In genomic region chr12:88553941-88554658, GRCh38 we compare ENCODE assay signal across 10 cellular contexts. TPM values are rescaled to one million over a fixed set of nuclear protein-coding genes. Genes with fewer than 3 reads are reported as not detected.
DNase-seq lines count a peak whose midpoint lies in the region; ATAC-seq and TF ChIP-seq lines count a peak whose summit lies in the region.
"Had no signal": no experiment of that assay in that cellular context is flagged by ENCODE, and none has a peak within 500 bp of the region (broad histone marks: within the 10 kb centered on the region; RNA-seq: fewer than 3 reads in every experiment).

No MANE protein-coding gene starts in this region.

- H3K4me1 ChIP-seq in heart left ventricle (peaks cover 0 to 58% (median 10%) of the 10 kb centered on the region in 12 donors), thyroid gland (peaks cover 18 to 19% of the 10 kb centered on the region in 2 donors)

- no peaks in the 10 kb centered on the region for H3K27me3 ChIP-seq in heart left ventricle
- H3K27me3 ChIP-seq in thyroid gland, result no peaks in the 10 kb centered on the region

- no peak overlapping the region for H3K4me3 ChIP-seq in heart left ventricle
- no peak overlapping the region for H3K4me3 ChIP-seq in thyroid gland (replicated peaks in 1 of 3)
- H3K4me3 ChIP-seq: SK-N-MC had no signal

- 18 to 31% (median 21%) methylated on average over 3 of the region's 3 CpGs for WGBS in heart left ventricle, 4 donors
- WGBS in thyroid gland, 2 donors, result 10 to 14% methylated on average over 3 of the region's 3 CpGs

- TF ChIP-seq CTCF in heart left ventricle (IDR thresholded peaks at IDR 0.05) (no peak), thyroid gland (IDR thresholded peaks at IDR 0.05) (no peak)

- intact Hi-C loops in heart left ventricle (cut with DNase I) (no loop called here), thyroid gland (cut with DNase I) (no loop called here)

- in situ Hi-C loops in KBM-7 (cut with MboI; ENCODE audit: low pct_unique_long_range_greater_than_20kb, low sequenced_read_pairs), result no loop called here

- H3K36me3 ChIP-seq in heart left ventricle (no peaks in the 10 kb centered on the region), thyroid gland (no peaks in the 10 kb centered on the region)

- DNase-seq in KBM-7, result peak; percentile 24
- peak; percentile 50 for DNase-seq in RPMI7951 (ENCODE audit: low read depth)
- no peak for DNase-seq in heart left ventricle
- peak; percentile 6 to 27 for DNase-seq in thyroid gland
- DNase-seq in activated CD4-positive, alpha-beta T cell treated with anti-CD3 and anti-CD28 coated beads for 48 hours, result no peak
- DNase-seq in superior temporal gyrus (ENCODE audit: extremely low spot score), result no peak
- DNase-seq: effector CD4-positive, alpha-beta T cell had no signal

- peak in 3 of 4 donors; percentile 32 to 66 (median 53) for ATAC-seq in heart left ventricle
- ATAC-seq in HG03135 (IDR thresholded peaks at IDR 0.05; ENCODE audit: unreplicated experiment), result no peak
- ATAC-seq in HG03095 (IDR thresholded peaks at IDR 0.05; ENCODE audit: unreplicated experiment), result no peak

- TF ChIP-seq POLR2A in heart left ventricle (IDR thresholded peaks at IDR 0.05), result no peak
- no peak for TF ChIP-seq POLR2A in thyroid gland (IDR thresholded peaks at IDR 0.05)

- H3K27ac ChIP-seq in heart left ventricle (peak overlapping the region in 5 of 12 donors; percentile 8 to 55 (median 27)), thyroid gland (no peak overlapping the region)
- H3K27ac ChIP-seq: SK-N-MC had no signal

- H3K9me3 ChIP-seq in heart left ventricle (no peaks in the 10 kb centered on the region), thyroid gland (no peaks in the 10 kb centered on the region)

RNA-seq across cellular contexts. Expression of gene KITLG, which starts 26.2 kb away (rescaled TPM):
- 4.7 and 5.4 TPM in 2 replicates for total RNA-seq in RPMI7951 (2014; rRNA removed; shearing (Covaris generic))
- total RNA-seq in heart left ventricle, result 10 to 100 TPM in 5 of 9 donors, 1 to 10 TPM in 4; 6.0 to 15.3 (median 10.2) TPM
- 1 to 10 TPM; 3.1 to 4.2 TPM for polyA plus RNA-seq in heart left ventricle
- total RNA-seq in thyroid gland, result 10 to 100 TPM in 1 of 4 donors, 1 to 10 TPM in 3; 6.8 to 10.3 (median 8.4) TPM

Comparison
In these comparisons a context has a peak if more than half of its experiments do, and no peak if none do; other contexts are left out.
1. DNase-seq: peak in KBM-7 (single experiment), RPMI7951 (single experiment) and thyroid gland (2 of 2); none in heart left ventricle (0 of 5), activated CD4-positive, alpha-beta T cell treated with anti-CD3 and anti-CD28 coated beads for 48 hours (single experiment) and superior temporal gyrus (single experiment).
2. ATAC-seq: peak in heart left ventricle (3 of 4); none in HG03135 (single experiment) and HG03095 (single experiment).